18 cellular contexts compared by ENCODE assay signal in genomic region chr6:12383448-12383847, GRCh38.
A peak's percentile ranks its signal among the peaks of the same experiment; 100 is the strongest.
DNase-seq lines count a peak whose midpoint lies in the region; ATAC-seq, FAIRE-seq and TF ChIP-seq lines count a peak whose summit lies in the region.
"Had no signal": no experiment of that assay in that cellular context is flagged by ENCODE, and none has a peak within 500 bp of the region (broad histone marks: within the 10 kb centered on the region; RNA-seq: fewer than 3 reads in every experiment).

No MANE protein-coding gene starts in this region.

- ATAC-seq in HG02588 (IDR thresholded peaks at IDR 0.05; ENCODE audit: unreplicated experiment) (peak; percentile 86), HG03432 (IDR thresholded peaks at IDR 0.05; ENCODE audit: unreplicated experiment) (peak; percentile 95), left ventricle myocardium superior (no peak), GM19328 (IDR thresholded peaks at IDR 0.05; ENCODE audit: unreplicated experiment) (no peak)
- ATAC-seq: naive thymus-derived CD4-positive, alpha-beta T cell had no signal

- TF ChIP-seq EP300 in ovary (IDR thresholded peaks at IDR 0.05), result no peak

- H3K4me3 ChIP-seq in ovary, result no peak overlapping the region
- no peak overlapping the region for H3K4me3 ChIP-seq in osteoblast (ENCODE audit: insufficient read depth, low read length)
- H3K4me3 ChIP-seq: sigmoid colon, SJSA1, thyroid gland had no signal

- H4K20me1 ChIP-seq in osteoblast (ENCODE audit: insufficient read depth, low read length), result no peaks in the 10 kb centered on the region

- H3K4me1 ChIP-seq in ovary (ENCODE audit: insufficient read depth) (no peaks in the 10 kb centered on the region), osteoblast (ENCODE audit: insufficient read depth, low read length) (no peaks in the 10 kb centered on the region)
- H3K4me1 ChIP-seq: sigmoid colon, thyroid gland had no signal

- DNase-seq in GM10248 (ENCODE audit: extremely low spot score) (peak; percentile 52), GM19239 (ENCODE audit: insufficient read length, low spot score) (peak; percentile 29), left ventricle myocardium superior (no peak), ovary (no peak), osteoblast (ENCODE audit: insufficient read length, low spot score, missing footprints) (no peak)
- DNase-seq: ACHN; activated T-cell treated with anti-CD3 and anti-CD28 coated beads for 4 hours; effector CD4-positive, alpha-beta T cell; naive thymus-derived CD4-positive, alpha-beta T cell; NCI-H1092; sigmoid colon; thyroid gland; WERI-Rb-1 had no signal

- intact Hi-C loops in left ventricle myocardium superior (cut with micrococcal nuclease) (no loop called here), ovary (cut with DNase I) (no loop called here)

- CTCF ChIA-PET in GM10248 (lab: Yijun Ruan, JAX), result interaction anchor here (0.8 to 2.3 kb wide), 9 partner anchors 10 to 93 kb away, joined by 3 to 6 read pairs (median 4); partner anchors contain the start of gene EDN1

- no peak overlapping the region for H2AFZ ChIP-seq in osteoblast (ENCODE audit: low read length)

- peak; percentile 94 for FAIRE-seq in GM19239 (lab: Jason Lieb, UNC)
- FAIRE-seq: astrocyte had no signal

- no peak overlapping the region for H3K4me2 ChIP-seq in osteoblast (ENCODE audit: insufficient read depth, low read length)

- 85 to 92% (median 89%) methylated on average over 3 of the region's 3 CpGs for WGBS in ovary, 3 donors

- H3K9me3 ChIP-seq in ovary, result no peaks in the 10 kb centered on the region
- no peaks in the 10 kb centered on the region for H3K9me3 ChIP-seq in osteoblast (ENCODE audit: low read depth, low read length)
- H3K9me3 ChIP-seq: sigmoid colon, SJSA1, thyroid gland had no signal

- H3K36me3 ChIP-seq in ovary (no peaks in the 10 kb centered on the region), osteoblast (ENCODE audit: insufficient read depth, low read length) (no peaks in the 10 kb centered on the region)
- H3K36me3 ChIP-seq: sigmoid colon, SJSA1, thyroid gland, WERI-Rb-1 had no signal

- TF ChIP-seq POLR2A in ovary (IDR thresholded peaks at IDR 0.05), result no peak

- POLR2A ChIA-PET in GM10248 (lab: Yijun Ruan, JAX), result interaction anchor here (0.6 to 1.5 kb wide), 2 partner anchors 13 to 1358 kb away, joined by 3 to 4 read pairs; no protein-coding TSS in a partner anchor

- no peaks in the 10 kb centered on the region for H3K79me2 ChIP-seq in osteoblast (ENCODE audit: insufficient read depth, low read length)

- H3K27me3 ChIP-seq in ovary, result no peaks in the 10 kb centered on the region
- H3K27me3 ChIP-seq in osteoblast (ENCODE audit: insufficient read depth, low read length), result no peaks in the 10 kb centered on the region
- H3K27me3 ChIP-seq: sigmoid colon, SJSA1, thyroid gland had no signal

- TF ChIP-seq CTCF in GM10248 (IDR thresholded peaks at IDR 0.05; ENCODE audit: control extremely low read depth, extremely low read depth, low read depth, missing control alignments) (no peak), ovary (IDR thresholded peaks at IDR 0.05) (no peak), osteoblast (IDR thresholded peaks at IDR 0.05; ENCODE audit: extremely low read depth, low read depth, low read length) (no peak)

- H3K27ac ChIP-seq in ovary (no peak overlapping the region), osteoblast (ENCODE audit: low read depth, low read length) (no peak overlapping the region)
- H3K27ac ChIP-seq: sigmoid colon, SJSA1, thyroid gland, WERI-Rb-1 had no signal

Comparison
In these comparisons a context has a peak if more than half of its experiments do, and no peak if none do; other contexts are left out.
1. DNase-seq: peak in GM10248 (single experiment) and GM19239 (single experiment); none in left ventricle myocardium superior (single experiment), ovary (0 of 5) and osteoblast (single experiment).
2. ATAC-seq: peak in HG02588 (single experiment) and HG03432 (single experiment); none in left ventricle myocardium superior (single experiment) and GM19328 (single experiment).